ENCODE assay signal across 20 cellular contexts in the genomic region with DNA sequence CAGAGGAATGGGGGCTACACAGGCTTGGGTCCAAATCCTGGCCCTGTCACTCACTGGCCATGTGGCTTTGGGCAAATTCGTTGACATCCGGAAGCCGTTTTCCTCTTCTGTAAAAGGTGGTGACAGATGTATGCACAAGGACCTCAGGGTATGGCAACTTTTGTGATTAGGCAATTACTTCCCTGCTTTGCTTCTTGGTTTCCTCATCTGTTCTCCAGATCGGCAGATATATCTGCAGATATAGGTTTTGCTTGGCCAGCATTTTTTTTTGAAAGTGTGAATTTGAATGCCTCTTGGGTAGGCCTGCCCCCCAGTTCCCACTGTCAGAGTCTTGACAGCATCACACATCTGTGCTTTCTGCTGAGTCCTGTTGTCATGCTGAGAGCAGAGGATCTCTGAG. TPM values are rescaled to one million over a fixed set of nuclear protein-coding genes. Genes with fewer than 3 reads are reported as not detected.
DNase-seq lines count a peak whose midpoint lies in the region; ATAC-seq and TF ChIP-seq lines count a peak whose summit lies in the region.
"Had no signal": no experiment of that assay in that cellular context is flagged by ENCODE, and none has a peak within 500 bp of the region (broad histone marks: within the 10 kb centered on the region; RNA-seq: fewer than 3 reads in every experiment).

No MANE protein-coding gene starts in this region.

- no peak for ATAC-seq in lower lobe of right lung
- no peak for ATAC-seq in GM18519 (IDR thresholded peaks at IDR 0.05; ENCODE audit: low FRiP score, unreplicated experiment)
- ATAC-seq in HG03196 (IDR thresholded peaks at IDR 0.05; ENCODE audit: unreplicated experiment), result no peak
- ATAC-seq: stimulated activated effector memory CD8-positive, alpha-beta T cell treated with anti-CD3 and anti-CD28 coated beads, Interleukin-12 subunit alpha, Interleukin-12 subunit beta, amount 100 ng/mL, for 72 hours had no signal

- peaks cover 33% of the 10 kb centered on the region for H3F3A ChIP-seq in DOHH2 (ENCODE audit: control insufficient read depth, insufficient read depth)

- no peaks in the 10 kb centered on the region for H3K36me3 ChIP-seq in BLaER1 treated with 17β-estradiol and CSF1 and Interleukin-3, amounts not matched to agents 10 nM and 100 nM
- H3K36me3 ChIP-seq in DOHH2 (ENCODE audit: control insufficient read depth, low read length) (no peaks in the 10 kb centered on the region), lower lobe of right lung (no peaks in the 10 kb centered on the region)
- H3K36me3 ChIP-seq: brain microvascular endothelial cell, gastroesophageal sphincter had no signal

- no peaks in the 10 kb centered on the region for H3K79me2 ChIP-seq in DOHH2 (ENCODE audit: control insufficient read depth, low read length)

- no peaks in the 10 kb centered on the region for H3K27me3 ChIP-seq in BLaER1 treated with 17β-estradiol and CSF1 and Interleukin-3, amounts not matched to agents 10 nM and 100 nM
- H3K27me3 ChIP-seq in DOHH2 (ENCODE audit: control insufficient read depth, low read length), result no peaks in the 10 kb centered on the region
- H3K27me3 ChIP-seq in lower lobe of right lung (ENCODE audit: low read depth), result no peaks in the 10 kb centered on the region
- H3K27me3 ChIP-seq: gastroesophageal sphincter had no signal

- H3K4me1 ChIP-seq in BLaER1 treated with 17β-estradiol and CSF1 and Interleukin-3, amounts not matched to agents 10 nM and 100 nM, result peaks cover 67 to 99% (median 83%) of the 10 kb centered on the region in 10 experiments
- peaks cover 100% of the 10 kb centered on the region for H3K4me1 ChIP-seq in DOHH2 (ENCODE audit: control insufficient read depth, low read length)
- H3K4me1 ChIP-seq in lower lobe of right lung, result peaks cover 9% of the 10 kb centered on the region

- H3K27ac ChIP-seq in BLaER1 treated with 17β-estradiol and CSF1 and Interleukin-3, amounts not matched to agents 10 nM and 100 nM, result peak overlapping the region; percentile 67 to 93 (median 88)
- H3K27ac ChIP-seq in DOHH2 (ENCODE audit: low read depth, low read length), result peak overlapping the region; percentile 95
- peak overlapping the region; percentile 42 for H3K27ac ChIP-seq in lower lobe of right lung
- H3K27ac ChIP-seq: brain microvascular endothelial cell, C4-2B had no signal

- peak overlapping the region; percentile 75 to 91 (median 83) for H3K4me2 ChIP-seq in BLaER1 treated with 17β-estradiol and CSF1 and Interleukin-3, amounts not matched to agents 10 nM and 100 nM
- peak overlapping the region; percentile 87 for H3K4me2 ChIP-seq in DOHH2 (ENCODE audit: low read length)

- no peak for TF ChIP-seq CTCF in DOHH2 (IDR thresholded peaks at IDR 0.05; ENCODE audit: low read depth, low read length, poor library complexity, severe bottlenecking)
- no peak for TF ChIP-seq CTCF in lower lobe of right lung (IDR thresholded peaks at IDR 0.05)

- no peaks in the 10 kb centered on the region for H3K9me2 ChIP-seq in DOHH2 (replicated peaks; ENCODE audit: control insufficient read depth, low read length)

- no peak overlapping the region for H3K4me3 ChIP-seq in BLaER1 treated with 17β-estradiol and CSF1 and Interleukin-3, amounts not matched to agents 10 nM and 100 nM
- H3K4me3 ChIP-seq in DOHH2 (ENCODE audit: low read length) (peak overlapping the region; percentile 68), lower lobe of right lung (no peak overlapping the region)
- H3K4me3 ChIP-seq: gastroesophageal sphincter had no signal

- intact Hi-C loops in lower lobe of right lung (cut with DNase I), result no loop called here

- H4K20me1 ChIP-seq in BLaER1 treated with 17β-estradiol and CSF1 and Interleukin-3, amounts not matched to agents 10 nM and 100 nM, result no peaks in the 10 kb centered on the region
- no peaks in the 10 kb centered on the region for H4K20me1 ChIP-seq in DOHH2 (ENCODE audit: control insufficient read depth, insufficient read depth, low read depth, low read length)

- H3K9me3 ChIP-seq in BLaER1 treated with 17β-estradiol and CSF1 and Interleukin-3, amounts not matched to agents 10 nM and 100 nM (replicated peaks in 1 of 11), result no peaks in the 10 kb centered on the region
- H3K9me3 ChIP-seq in DOHH2 (ENCODE audit: control insufficient read depth, insufficient read depth, low read length) (no peaks in the 10 kb centered on the region), lower lobe of right lung (no peaks in the 10 kb centered on the region)
- H3K9me3 ChIP-seq: gastroesophageal sphincter had no signal

- H3K9ac ChIP-seq in BLaER1 treated with 17β-estradiol and CSF1 and Interleukin-3, amounts not matched to agents 10 nM and 100 nM, result peak overlapping the region in 10 of 11 experiments; percentile 65 to 80 (median 76); a peak in 12 of 22 replicates

- DNase-seq in SKM-1 treated with dmso at 0.1 percent for 144 hours (lab: John Stamatoyannopoulos, UW; ENCODE audit: unreplicated experiment), result peak; percentile 82
- DNase-seq in lower lobe of right lung, result no peak
- DNase-seq in DMS79 (lab: John Stamatoyannopoulos, UW), result no peak
- DNase-seq: activated B cell treated with CpG ODN at 0.5 μM for 24 hours; brain microvascular endothelial cell; H9; kidney; NCI-H1105 treated with DMSO at 0.1 percent for 48 hours; stimulated activated CD4-positive, alpha-beta T cell treated with anti-CD3 and anti-CD28 coated beads, Interleukin-2, amount 100 ng/mL, for 48 hours had no signal

RNA-seq across cellular contexts. Expression of a gene that starts 17.7 kb away (rescaled TPM):
- 0.09 TPM for total RNA-seq in lower lobe of right lung
- total RNA-seq: activated B cell treated with CpG ODN at 0.5 μM for 24 hours, H9, myocyte, NCI-H460, renal cortical epithelial cell had no signal

RNA-seq across cellular contexts. Expression of a gene that starts 23.3 kb away (rescaled TPM):
- total RNA-seq in lower lobe of right lung, result 13.4 TPM

RNA-seq across cellular contexts. Expression of a gene that starts 34.5 kb away (rescaled TPM):
- total RNA-seq in lower lobe of right lung, result not detected
- total RNA-seq: activated B cell treated with CpG ODN at 0.5 μM for 24 hours, G401, gastroesophageal sphincter, H9, kidney, myocyte, NCI-H460, renal cortical epithelial cell had no signal

Comparison
In these comparisons a context has a peak if more than half of its experiments do, and no peak if none do; other contexts are left out.
1. H3K27ac ChIP-seq: peak in every context shown above with its lines; median percentile 95 in DOHH2; 88 in BLaER1 treated with 17β-estradiol and CSF1 and Interleukin-3, amounts not matched to agents 10 nM and 100 nM; 42 in lower lobe of right lung.